17 cellular contexts compared by ENCODE assay signal in the genomic region with DNA sequence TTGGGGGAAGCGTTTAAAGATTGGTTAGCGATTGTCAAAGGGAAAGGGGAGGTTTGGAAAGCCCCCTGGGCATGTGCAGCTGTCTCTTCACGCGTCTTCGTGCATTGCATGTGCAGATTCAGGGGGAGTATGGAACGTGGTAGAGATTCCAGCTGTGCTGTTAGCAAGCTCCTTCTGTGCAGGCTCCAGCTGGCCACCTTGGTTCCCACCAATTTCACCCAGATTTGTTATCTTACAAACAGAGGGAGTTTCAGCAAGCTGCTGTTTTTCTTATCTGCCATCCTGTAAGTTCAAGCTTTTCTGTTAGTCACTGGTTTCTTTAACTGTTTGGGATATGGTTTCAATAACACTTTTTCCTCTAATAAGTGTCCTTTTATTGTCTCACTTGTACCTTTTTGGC.
"Had no signal": no experiment of that assay in that cellular context is flagged by ENCODE, and none has a peak within 500 bp of the region (broad histone marks: within the 10 kb centered on the region; RNA-seq: fewer than 3 reads in every experiment).

No MANE protein-coding gene starts in this region.

- H3K9me3 ChIP-seq: ascending aorta, breast epithelium, neutrophil, upper lobe of left lung had no signal

- H3K27ac Mint-ChIP-seq: activated naive CD4-positive, alpha-beta T cell treated with anti-CD3 and anti-CD28 coated beads for 36 hours; activated naive CD8-positive, alpha-beta T cell treated with anti-CD3 and anti-CD28 coated beads, Interleukin-2, amount 50 U/mL, for 24 hours; stimulated activated naive CD8-positive, alpha-beta T cell treated with anti-CD3 and anti-CD28 coated beads, Interleukin-15, amount 100 ng/mL, for 72 hours; T-helper 17 cell had no signal

- H3K27ac ChIP-seq: ascending aorta, breast epithelium, neutrophil, upper lobe of left lung had no signal

- H3K9me3 Mint-ChIP-seq: activated naive CD4-positive, alpha-beta T cell treated with anti-CD3 and anti-CD28 coated beads for 36 hours; activated naive CD8-positive, alpha-beta T cell treated with anti-CD3 and anti-CD28 coated beads, Interleukin-2, amount 50 U/mL, for 24 hours; naive B cell; stimulated activated naive CD8-positive, alpha-beta T cell treated with anti-CD3 and anti-CD28 coated beads, Interleukin-15, amount 100 ng/mL, for 72 hours had no signal

- H3K27me3 ChIP-seq: ascending aorta, breast epithelium, neutrophil, upper lobe of left lung had no signal

- ATAC-seq: activated CD4-positive, CD25-positive, alpha-beta regulatory T cell treated with anti-CD3 and anti-CD28 coated beads, Interleukin-2, amount 50 U/mL, for 24 hours; activated naive CD8-positive, alpha-beta T cell treated with anti-CD3 and anti-CD28 coated beads, Interleukin-2, amount 50 U/mL, for 24 hours; esophagus mucosa; right cardiac atrium; stimulated activated naive CD8-positive, alpha-beta T cell treated with anti-CD3 and anti-CD28 coated beads, Interleukin-15, amount 100 ng/mL, for 72 hours; T-helper 17 cell had no signal

- H3K36me3 ChIP-seq: ascending aorta, breast epithelium, neutrophil had no signal

- H3K4me3 Mint-ChIP-seq: activated naive CD4-positive, alpha-beta T cell treated with anti-CD3 and anti-CD28 coated beads for 36 hours; activated naive CD8-positive, alpha-beta T cell treated with anti-CD3 and anti-CD28 coated beads, Interleukin-2, amount 50 U/mL, for 24 hours; naive B cell; stimulated activated naive CD8-positive, alpha-beta T cell treated with anti-CD3 and anti-CD28 coated beads, Interleukin-15, amount 100 ng/mL, for 72 hours; T-helper 17 cell had no signal

- DNase-seq: activated naive CD4-positive, alpha-beta T cell treated with anti-CD3 and anti-CD28 coated beads for 36 hours; activated naive CD8-positive, alpha-beta T cell treated with anti-CD3 and anti-CD28 coated beads, Interleukin-2, amount 50 U/mL, for 24 hours; activated T-cell treated with anti-CD3 and anti-CD28 coated beads for 4 hours; foreskin melanocyte; head of caudate nucleus; naive B cell; right cardiac atrium; stimulated activated naive CD8-positive, alpha-beta T cell treated with anti-CD3 and anti-CD28 coated beads, Interleukin-15, amount 100 ng/mL, for 72 hours; T-helper 17 cell; upper lobe of left lung had no signal

- H3K27me3 Mint-ChIP-seq: activated naive CD8-positive, alpha-beta T cell treated with anti-CD3 and anti-CD28 coated beads, Interleukin-2, amount 50 U/mL, for 24 hours; naive B cell; stimulated activated naive CD8-positive, alpha-beta T cell treated with anti-CD3 and anti-CD28 coated beads, Interleukin-15, amount 100 ng/mL, for 72 hours; T-helper 17 cell had no signal

- H3K4me3 ChIP-seq: ascending aorta, breast epithelium, lung, smooth muscle cell, upper lobe of left lung had no signal

- H3K4me1 ChIP-seq: breast epithelium had no signal
